In genomic region chr10:133377025-133377817, GRCh38 we compare ENCODE assay signal across 1 cellular context.
TF ChIP-seq lines count a peak whose summit lies in the region.

No MANE protein-coding gene starts in this region.

TF ChIP-seq in IMR-90, 13 proteins besides CTCF, POLR2A, EP300 and RAD21 (continued from another document):
- TF ChIP-seq MAFK (IDR thresholded peaks at IDR 0.05; ENCODE audit: low read depth, low read length) (no peak), MAZ (IDR thresholded peaks at IDR 0.05; ENCODE audit: borderline replicate concordance, low read depth, low read length) (no peak), USF2 (IDR thresholded peaks at IDR 0.05; ENCODE audit: low read depth, low read length) (no peak)
